ENCODE assay signal across 24 cellular contexts in genomic region chr10:63365976-63366765, GRCh38.
DNase-seq lines count a peak whose midpoint lies in the region; ATAC-seq and TF ChIP-seq lines count a peak whose summit lies in the region.
"Had no signal": no experiment of that assay in that cellular context is flagged by ENCODE, and none has a peak within 500 bp of the region (broad histone marks: within the 10 kb centered on the region; RNA-seq: fewer than 3 reads in every experiment).

No MANE protein-coding gene starts in this region.

- H3K27me3 ChIP-seq in neuronal stem cell (ENCODE audit: control insufficient read depth in 3 of 3, insufficient read depth in 3 of 3, low read depth in 1 of 3, low read length in 3 of 3) (no peaks in the 10 kb centered on the region), vagina (no peaks in the 10 kb centered on the region), colonic mucosa (no peaks in the 10 kb centered on the region)
- H3K27me3 ChIP-seq: esophagus muscularis mucosa had no signal

- H4K8ac ChIP-seq in neuronal stem cell (ENCODE audit: low read depth, low read length) = no peak overlapping the region

- no peaks in the 10 kb centered on the region for H3K36me3 ChIP-seq in neuronal stem cell (replicated peaks in 1 of 2; ENCODE audit: control insufficient read depth in 2 of 2, insufficient read depth in 2 of 2, low read length in 2 of 2)
- H3K36me3 ChIP-seq in vagina = no peaks in the 10 kb centered on the region
- no peaks in the 10 kb centered on the region for H3K36me3 ChIP-seq in colonic mucosa
- H3K36me3 ChIP-seq: esophagus muscularis mucosa, left ventricle myocardium inferior had no signal

- no peak for TF ChIP-seq POLR2A in vagina (IDR thresholded peaks at IDR 0.05)

- no peak overlapping the region for H3K23ac ChIP-seq in neuronal stem cell (ENCODE audit: low read depth, low read length, poor library complexity)

- H3K79me1 ChIP-seq in neuronal stem cell (ENCODE audit: low read depth, low read length) = peaks cover 2% of the 10 kb centered on the region

- H3K27ac ChIP-seq in neuronal stem cell (replicated peaks; ENCODE audit: low read length) (no peak overlapping the region), vagina (no peak overlapping the region), colonic mucosa (no peak overlapping the region)
- H3K27ac ChIP-seq: esophagus muscularis mucosa, KMS-11, left ventricle myocardium inferior, psoas muscle had no signal

- peak; percentile 60 for DNase-seq in RPMI7951 (ENCODE audit: low read depth)
- DNase-seq in glomerular visceral epithelial cell (ENCODE audit: extremely low spot score) = peak; percentile 76
- DNase-seq in neuronal stem cell (ENCODE audit: low spot score) = peak; percentile 4
- no peak for DNase-seq in vagina (ENCODE audit: extremely low spot score in 2 of 2)
- no peak for DNase-seq in activated CD4-positive, alpha-beta T cell treated with anti-CD3 and anti-CD28 coated beads for 1 hour
- no peak for DNase-seq in colonic mucosa
- DNase-seq in amygdala (lab: John Stamatoyannopoulos, UW) = no peak
- DNase-seq: activated CD4-positive, alpha-beta T cell treated with anti-CD3 and anti-CD28 coated beads, Interleukin-2, amount 50 U/mL, for 48 hours; activated gamma-delta T cell treated with Interleukin-2 at 50 U/mL for 16 hours; AML-193; CD8-positive, alpha-beta memory T cell; DMS79 treated with DMSO at 0.1 percent for 48 hours; left ventricle myocardium inferior; NCI-H2029; NCI-H226; NCI-H82; OCI-M1; psoas muscle; small intestine; stimulated activated naive CD8-positive, alpha-beta T cell treated with anti-CD3 and anti-CD28 coated beads, Interleukin-15, amount 100 ng/mL, for 72 hours; trophoblast cell had no signal

- no peak overlapping the region for H4K91ac ChIP-seq in neuronal stem cell (ENCODE audit: low read depth, low read length, poor library complexity)

- H3K9ac ChIP-seq in neuronal stem cell (ENCODE audit: low read depth, low read length, poor library complexity) (no peak overlapping the region), colonic mucosa (ENCODE audit: low read depth in 2 of 2, low read length in 2 of 2) (no peak overlapping the region)
- H3K9ac ChIP-seq: KMS-11 had no signal

- intact Hi-C loops in vagina (cut with DNase I) = no loop called here
- intact Hi-C loops in colonic mucosa (cut with DNase I) = no loop called here

- TF ChIP-seq CTCF in vagina (IDR thresholded peaks at IDR 0.05) = no peak
- no peak for TF ChIP-seq CTCF in colonic mucosa (IDR thresholded peaks at IDR 0.05)

- WGBS in neuronal stem cell (ENCODE audit: extremely low coverage in 2 of 2, insufficient read length in 2 of 2, insufficient replicate concordance in 1 of 2), 2 donors = no CpG with 5 or more reads among the region's 2 CpGs

- H3K4me3 ChIP-seq in neuronal stem cell (ENCODE audit: low read length in 2 of 2) (no peak overlapping the region), vagina (no peak overlapping the region), colonic mucosa (no peak overlapping the region)
- H3K4me3 ChIP-seq: esophagus muscularis mucosa, left ventricle myocardium inferior, psoas muscle had no signal

- H2BK15ac ChIP-seq in neuronal stem cell (ENCODE audit: low read length) = no peak overlapping the region

- H2BK120ac ChIP-seq in neuronal stem cell (ENCODE audit: low read depth, low read length) = no peak overlapping the region

- peak; percentile 53 for ATAC-seq in GM18907 (IDR thresholded peaks at IDR 0.05; ENCODE audit: unreplicated experiment)
- ATAC-seq: psoas muscle; stimulated activated naive CD8-positive, alpha-beta T cell treated with anti-CD3 and anti-CD28 coated beads, Interleukin-15, amount 100 ng/mL, for 72 hours had no signal

- H2AFZ ChIP-seq in neuronal stem cell (ENCODE audit: low read length) = no peak overlapping the region

- H3K18ac ChIP-seq in neuronal stem cell (ENCODE audit: low read length) = no peak overlapping the region

- no peak overlapping the region for H3K4ac ChIP-seq in neuronal stem cell (ENCODE audit: low read length)

- no peak overlapping the region for H2BK12ac ChIP-seq in neuronal stem cell (ENCODE audit: low read length)

- no peak overlapping the region for H2BK5ac ChIP-seq in neuronal stem cell (ENCODE audit: low read length)

- H2AK5ac ChIP-seq in neuronal stem cell (ENCODE audit: low read depth, low read length) = no peak overlapping the region

- no peak overlapping the region for H3K14ac ChIP-seq in neuronal stem cell (ENCODE audit: low read length)

- H3K9me3 ChIP-seq in neuronal stem cell (replicated peaks in 1 of 2; ENCODE audit: control insufficient read depth in 2 of 2, insufficient read depth in 1 of 2, low read depth in 1 of 2, low read length in 2 of 2) (no peaks in the 10 kb centered on the region), vagina (no peaks in the 10 kb centered on the region), colonic mucosa (no peaks in the 10 kb centered on the region)
- H3K9me3 ChIP-seq: esophagus muscularis mucosa, left ventricle myocardium inferior, psoas muscle had no signal

- H3K4me2 ChIP-seq in neuronal stem cell (ENCODE audit: insufficient read depth, low read length, poor library complexity, severe bottlenecking) = no peak overlapping the region
- H3K4me2 ChIP-seq: KMS-11 had no signal

- peaks cover 0 to 7% of the 10 kb centered on the region in 2 donors for H3K4me1 ChIP-seq in neuronal stem cell (ENCODE audit: control insufficient read depth in 2 of 2, insufficient read depth in 1 of 2, low read depth in 1 of 2, low read length in 2 of 2)
- H3K4me1 ChIP-seq in vagina = no peaks in the 10 kb centered on the region
- H3K4me1 ChIP-seq in colonic mucosa = no peaks in the 10 kb centered on the region

Comparison
In these comparisons a context has a peak if more than half of its experiments do, and no peak if none do; other contexts are left out.
1. DNase-seq: peak in RPMI7951 (single experiment), glomerular visceral epithelial cell (single experiment) and neuronal stem cell (single experiment); none in vagina (0 of 2), activated CD4-positive, alpha-beta T cell treated with anti-CD3 and anti-CD28 coated beads for 1 hour (single experiment), colonic mucosa (single experiment) and amygdala (0 of 56).